12 cellular contexts compared by ENCODE assay signal in the genomic region with DNA sequence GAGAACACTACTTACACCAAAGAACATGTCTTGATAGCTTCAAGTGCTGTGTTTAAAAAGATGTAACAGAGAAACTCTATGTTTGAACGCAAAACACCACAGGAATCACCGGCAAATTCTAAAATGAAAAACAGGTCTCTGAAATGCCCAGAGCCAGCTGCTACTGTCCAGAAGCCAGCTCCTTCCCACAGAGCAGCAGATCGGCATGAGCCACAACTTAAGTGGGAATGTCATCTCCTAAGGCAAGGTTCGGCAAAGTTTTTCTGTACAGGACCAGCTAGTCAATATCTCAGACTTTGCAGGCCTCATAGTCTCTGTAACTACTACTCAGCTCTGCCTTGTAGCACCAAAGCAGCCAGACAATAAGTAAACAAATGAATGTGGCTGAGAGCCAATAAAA.
DNase-seq lines count a peak whose midpoint lies in the region; FAIRE-seq and TF ChIP-seq lines count a peak whose summit lies in the region.
"Had no signal": no experiment of that assay in that cellular context is flagged by ENCODE, and none has a peak within 500 bp of the region (broad histone marks: within the 10 kb centered on the region; RNA-seq: fewer than 3 reads in every experiment).

No MANE protein-coding gene starts in this region.

- peak overlapping the region; percentile 62 to 98 (median 90) for H3K27ac Mint-ChIP-seq in nephron
- H3K27ac Mint-ChIP-seq: T-helper 1 cell treated with Interleukin-12 subunit alpha and Interleukin-12 subunit beta and Interleukin-4 antibody, amounts not matched to agents 30 μg/mL and 1 μg/mL, for 36 hours had no signal

- H3K9me3 Mint-ChIP-seq in nephron: no peaks in the 10 kb centered on the region
- H3K9me3 Mint-ChIP-seq: T-helper 1 cell treated with Interleukin-12 subunit alpha and Interleukin-12 subunit beta and Interleukin-4 antibody, amounts not matched to agents 30 μg/mL and 1 μg/mL, for 36 hours had no signal

- H3K4me3 Mint-ChIP-seq in nephron: peak overlapping the region; percentile 56 to 75 (median 66)
- H3K4me3 Mint-ChIP-seq: T-helper 1 cell treated with Interleukin-12 subunit alpha and Interleukin-12 subunit beta and Interleukin-4 antibody, amounts not matched to agents 30 μg/mL and 1 μg/mL, for 36 hours had no signal

- peaks cover 18% of the 10 kb centered on the region for H3K36me3 Mint-ChIP-seq in nephron (ENCODE audit: low read depth)

- peak; percentile 81 for DNase-seq in NCI-H69 (lab: John Stamatoyannopoulos, UW)
- peak; percentile 64 for DNase-seq in fibroblast of gingiva (ENCODE audit: low read depth)
- DNase-seq in SIG-M5 treated with dmso at 0.1 percent for 504 hours (lab: John Stamatoyannopoulos, UW; ENCODE audit: unreplicated experiment): no peak
- DNase-seq in effector CD8-positive, alpha-beta T cell (lab: John Stamatoyannopoulos, UW): no peak
- DNase-seq in GM19239 (ENCODE audit: insufficient read length, low spot score): no peak
- DNase-seq in globus pallidus (ENCODE audit: low spot score): no peak
- DNase-seq: activated T-cell treated with anti-CD3 and anti-CD28 coated beads for 4 hours; NCI-H2029 treated with DMSO at 0.1 percent for 48 hours; stimulated activated CD4-positive, alpha-beta T cell treated with anti-CD3 and anti-CD28 coated beads, Interleukin-4, amount 100 ng/mL, for 1 hour had no signal

- peak overlapping the region; percentile 91 for H3K4me3 ChIP-seq in ACC112 (ENCODE audit: low read depth, low read length)

- H3K4me1 ChIP-seq in ACC112 (ENCODE audit: control insufficient read depth, insufficient read depth, low read length, unreplicated experiment): peaks cover 29% of the 10 kb centered on the region

- H3K27me3 ChIP-seq in ACC112 (ENCODE audit: insufficient read depth, low read length): no peaks in the 10 kb centered on the region

- no peak for FAIRE-seq in GM19239 (lab: Jason Lieb, UNC)

- peak overlapping the region; percentile 33 for H3K27ac ChIP-seq in ACC112 (ENCODE audit: low read depth, low read length)

- H3K27me3 Mint-ChIP-seq in nephron (ENCODE audit: low read depth): no peaks in the 10 kb centered on the region

- H2AFZ ChIP-seq in ACC112 (ENCODE audit: low read length, unreplicated experiment): no peak overlapping the region

- peaks cover 35% of the 10 kb centered on the region for H3K36me3 ChIP-seq in ACC112 (ENCODE audit: insufficient read depth, low read length)

- H3K79me2 ChIP-seq in ACC112 (ENCODE audit: control insufficient read depth, insufficient read depth, low read length, unreplicated experiment): peaks cover 97% of the 10 kb centered on the region

- no peak for TF ChIP-seq CTCF in nephron (IDR thresholded peaks at IDR 0.05; ENCODE audit: unreplicated experiment in 3 of 3)

- peaks cover 60% of the 10 kb centered on the region for H3K4me1 Mint-ChIP-seq in nephron

Comparison
In these comparisons a context has a peak if more than half of its experiments do, and no peak if none do; other contexts are left out.
1. DNase-seq: peak in NCI-H69 (single experiment) and fibroblast of gingiva (single experiment); none in SIG-M5 treated with dmso at 0.1 percent for 504 hours (single experiment), effector CD8-positive, alpha-beta T cell (single experiment), GM19239 (single experiment) and globus pallidus (single experiment).